In the genomic region with DNA sequence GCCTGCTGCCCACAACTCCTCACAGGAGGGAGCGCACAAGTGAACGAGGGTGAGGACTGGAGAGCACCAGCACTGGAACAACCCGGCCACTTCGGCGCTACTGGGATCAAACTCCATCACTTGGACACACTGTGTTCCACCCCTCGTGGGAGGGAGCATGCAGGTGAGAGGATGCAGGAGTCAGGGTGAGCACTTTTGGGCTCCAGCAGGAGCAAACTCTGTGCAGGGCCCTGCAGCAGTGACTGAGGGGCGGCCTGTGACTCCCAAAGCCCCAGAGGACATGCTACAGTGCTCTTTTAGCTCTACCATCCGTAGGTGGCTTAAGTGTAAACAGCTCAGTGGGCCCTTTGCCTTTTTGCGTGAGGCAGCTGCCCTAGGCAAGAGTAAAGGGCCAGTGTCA, we compare ENCODE assay signal across 16 cellular contexts. TPM values are rescaled to one million over a fixed set of nuclear protein-coding genes. Genes with fewer than 3 reads are reported as not detected.
A peak's percentile ranks its signal among the peaks of the same experiment; 100 is the strongest.
DNase-seq lines count a peak whose midpoint lies in the region; ATAC-seq, FAIRE-seq and TF ChIP-seq lines count a peak whose summit lies in the region.
"Had no signal": no experiment of that assay in that cellular context is flagged by ENCODE, and none has a peak within 500 bp of the region (broad histone marks: within the 10 kb centered on the region; RNA-seq: fewer than 3 reads in every experiment).

No MANE protein-coding gene starts in this region.

- H3F3A ChIP-seq in neural progenitor cell (ENCODE audit: low read depth) = no peaks in the 10 kb centered on the region

- TF ChIP-seq CTCF in H9 (conservative IDR thresholded peaks at IDR 0.05) (no peak), H1 (IDR thresholded peaks at IDR 0.05; ENCODE audit: control extremely low read depth in 1 of 3, insufficient read depth in 1 of 3, low read depth in 1 of 3, low read length in 3 of 3) (no peak), neural progenitor cell (IDR thresholded peaks at IDR 0.05) (no peak)

- H2AK5ac ChIP-seq in H9 (ENCODE audit: insufficient read length, low read length) = no peak overlapping the region
- no peak overlapping the region for H2AK5ac ChIP-seq in H1 (ENCODE audit: low read depth, low read length)

- H2BK12ac ChIP-seq in H9 (ENCODE audit: insufficient read length, low read depth, low read length) (no peak overlapping the region), H1 (ENCODE audit: low read depth, low read length) (no peak overlapping the region)

- H3K36me3 ChIP-seq in H1 (ENCODE audit: control insufficient read depth in 2 of 4, insufficient read depth in 4 of 4, low read length in 3 of 4) (no peaks in the 10 kb centered on the region), neural progenitor cell (no peaks in the 10 kb centered on the region)

- H3K4me1 Mint-ChIP-seq in H9 (peaks cover 14 to 17% of the 10 kb centered on the region in 2 experiments), neural progenitor cell (peaks cover 10% of the 10 kb centered on the region)

- H3K4me1 ChIP-seq in H9 (ENCODE audit: insufficient read depth, low read length) (peaks cover 4% of the 10 kb centered on the region; the same call in 1 of the 2 replicates), H1 (replicated peaks in 1 of 4; ENCODE audit: control insufficient read depth in 3 of 4, insufficient read depth in 4 of 4, low read length in 3 of 4) (peaks cover 0 to 5% (median 0%) of the 10 kb centered on the region in 4 experiments; a peak in 4 of 7 replicates), neural progenitor cell (peaks cover 11% of the 10 kb centered on the region)

- H3K4me2 ChIP-seq in H9 (ENCODE audit: insufficient read depth, insufficient read length, low read length) (no peak overlapping the region), H1 (ENCODE audit: insufficient read depth in 1 of 2, low read depth in 2 of 2, low read length in 2 of 2) (no peak overlapping the region), neural progenitor cell (no peak overlapping the region)

- H4K91ac ChIP-seq in H9 (ENCODE audit: insufficient read length, low read depth, low read length) (no peak overlapping the region), H1 (replicated peaks; ENCODE audit: insufficient read length, low read length) (no peak overlapping the region)

- peaks cover 12% of the 10 kb centered on the region for H3K23me2 ChIP-seq in H9 (ENCODE audit: insufficient read length, low read depth, low read length, poor library complexity, severe bottlenecking)
- H3K23me2 ChIP-seq in H1 (ENCODE audit: low read depth, low read length) = peaks cover 6% of the 10 kb centered on the region; the same call in 1 of the 2 replicates

- no peaks in the 10 kb centered on the region for H4K20me1 ChIP-seq in H9 (ENCODE audit: control insufficient read depth, insufficient read depth, insufficient read length)
- H4K20me1 ChIP-seq in H1 (replicated peaks in 1 of 2; ENCODE audit: control insufficient read depth in 1 of 2, insufficient read depth in 2 of 2, low read length in 2 of 2) = no peaks in the 10 kb centered on the region
- no peaks in the 10 kb centered on the region for H4K20me1 ChIP-seq in neural progenitor cell (ENCODE audit: low read depth)

- H3K4ac ChIP-seq in H9 (ENCODE audit: low read depth, low read length) (no peak overlapping the region), H1 (replicated peaks; ENCODE audit: insufficient read length, low read depth, low read length) (no peak overlapping the region)

- H3K56ac ChIP-seq in H9 (ENCODE audit: insufficient read length, low read depth, low read length) = no peak overlapping the region
- H3K56ac ChIP-seq in H1 (replicated peaks; ENCODE audit: insufficient read length, low read depth, low read length) = no peak overlapping the region

- no peaks in the 10 kb centered on the region; a peak in 1 of 5 replicates for H3K9me3 Mint-ChIP-seq in H9
- no peaks in the 10 kb centered on the region for H3K9me3 Mint-ChIP-seq in neural progenitor cell
- H3K9me3 Mint-ChIP-seq: CD8-positive, alpha-beta T cell had no signal

- H3K18ac ChIP-seq in H9 (ENCODE audit: insufficient read length, low read depth, low read length) (no peak overlapping the region), H1 (ENCODE audit: extremely low read depth, low read length) (no peak overlapping the region)

- no peak overlapping the region for H2AFZ ChIP-seq in H9 (ENCODE audit: low read length)
- H2AFZ ChIP-seq in H1 (ENCODE audit: low read length) = 0 out of 2 replicates have a peak overlapping the region, but pooled peaks have one; percentile 28
- H2AFZ ChIP-seq in neural progenitor cell (replicated peaks) = peak overlapping the region; percentile 6

- no CpG with 5 or more reads among the region's 9 CpGs for WGBS in H9 (ENCODE audit: extremely low coverage, insufficient read length, low lambda C conversion rate)
- WGBS in H1 (ENCODE audit: extremely low coverage in 1 of 2, insufficient coverage in 1 of 2, insufficient read length in 1 of 2, insufficient replicate concordance in 2 of 2, low coverage in 1 of 2, low lambda C conversion rate in 2 of 2, missing lambda C conversion rate in 1 of 2), 2 experiments = 89% methylated on average over 9 of the region's 9 CpGs; no CpG with 5 or more reads in 1 of the 2 experiments

- H3K27ac ChIP-seq in H9 (ENCODE audit: insufficient read length, low read depth, low read length) (no peak overlapping the region), H1 (ENCODE audit: low read depth, low read length) (no peak overlapping the region), neural progenitor cell (no peak overlapping the region)

- H4K8ac ChIP-seq in H9 (replicated peaks; ENCODE audit: insufficient read length, low read depth, low read length) = no peak overlapping the region
- no peak overlapping the region for H4K8ac ChIP-seq in H1 (ENCODE audit: extremely low read depth, insufficient read depth, low read length)

- H4K5ac ChIP-seq in H9 (ENCODE audit: insufficient read length, low read depth, low read length) (no peak overlapping the region), H1 (ENCODE audit: insufficient read length, low read depth, low read length) (no peak overlapping the region)

- FAIRE-seq in H1 (lab: Jason Lieb, UNC) = no peak
- FAIRE-seq: G401.6, GM12892 had no signal

- no peak overlapping the region for H3K14ac ChIP-seq in H9 (ENCODE audit: insufficient read depth, low read length)
- H3K14ac ChIP-seq in H1 (ENCODE audit: insufficient read length) = no peak overlapping the region

- H3K27me3 ChIP-seq in H9 (ENCODE audit: insufficient read depth, low read length) = no peaks in the 10 kb centered on the region; the same call in 1 of the 2 replicates
- no peaks in the 10 kb centered on the region for H3K27me3 ChIP-seq in H1 (replicated peaks in 1 of 4; ENCODE audit: control insufficient read depth in 3 of 4, extremely low read depth in 1 of 4, insufficient read depth in 3 of 4, low read length in 3 of 4)
- no peaks in the 10 kb centered on the region for H3K27me3 ChIP-seq in neural progenitor cell

- H3K27ac Mint-ChIP-seq in H9 = peak overlapping the region in 1 of 3 experiments; percentile 59; a peak in 1 of 7 replicates
- no peak overlapping the region for H3K27ac Mint-ChIP-seq in neural progenitor cell
- H3K27ac Mint-ChIP-seq: CD8-positive, alpha-beta T cell had no signal

- H2BK20ac ChIP-seq in H9 (ENCODE audit: low read depth, low read length, poor library complexity, severe bottlenecking) (no peak overlapping the region), H1 (ENCODE audit: low read length) (no peak overlapping the region)

- TF ChIP-seq EP300 in H1 (IDR thresholded peaks at IDR 0.05; ENCODE audit: borderline replicate concordance in 1 of 2, low read depth in 2 of 2, low read length in 2 of 2) = no peak

- H3K4me3 Mint-ChIP-seq in H9 (no peak overlapping the region), neural progenitor cell (no peak overlapping the region)
- H3K4me3 Mint-ChIP-seq: CD8-positive, alpha-beta T cell had no signal

- H3T11ph ChIP-seq in H9 (ENCODE audit: low read length) = no peak overlapping the region

- H3K27me3 Mint-ChIP-seq in H9 (ENCODE audit: low read depth) (no peaks in the 10 kb centered on the region), neural progenitor cell (ENCODE audit: insufficient read depth, low read depth) (no peaks in the 10 kb centered on the region)

- H2BK5ac ChIP-seq in H9 (ENCODE audit: insufficient read length, low read length) (no peak overlapping the region), H1 (ENCODE audit: low read depth, low read length) (no peak overlapping the region)

- no peak for TF ChIP-seq POLR2A in H1 (IDR thresholded peaks at IDR 0.05; ENCODE audit: control extremely low read depth in 1 of 2, low read depth in 2 of 2, low read length in 2 of 2)

- H2BK120ac ChIP-seq in H9 (ENCODE audit: low read depth, low read length, poor library complexity, severe bottlenecking) = no peak overlapping the region
- no peak overlapping the region for H2BK120ac ChIP-seq in H1 (replicated peaks; ENCODE audit: low read depth, low read length)

- H3K23ac ChIP-seq in H9 (ENCODE audit: insufficient read length, low read depth, low read length) (no peak overlapping the region), H1 (ENCODE audit: insufficient read length) (no peak overlapping the region)

- H3K9ac ChIP-seq in H9 (ENCODE audit: extremely low read depth, insufficient read length, low read length) (no peak overlapping the region), H1 (replicated peaks in 1 of 4; ENCODE audit: extremely low read depth in 1 of 4, low read depth in 3 of 4, low read length in 3 of 4) (no peak overlapping the region), neural progenitor cell (no peak overlapping the region)

- no peak for TF ChIP-seq RAD21 in H1 (IDR thresholded peaks at IDR 0.05 in 1 of 2, conservative IDR thresholded peaks at IDR 0.05 in 1 of 2; ENCODE audit: low read depth in 2 of 2, low read length in 2 of 2)

- H3K79me1 ChIP-seq in H9 (ENCODE audit: insufficient read depth, low read depth, low read length, poor library complexity, severe bottlenecking) = no peaks in the 10 kb centered on the region
- no peaks in the 10 kb centered on the region; the same call in 1 of the 2 replicates for H3K79me1 ChIP-seq in H1 (ENCODE audit: low read depth, low read length)

- ATAC-seq in HG03469 (IDR thresholded peaks at IDR 0.05; ENCODE audit: unreplicated experiment) = no peak
- no peak for ATAC-seq in GM18867 (IDR thresholded peaks at IDR 0.05; ENCODE audit: unreplicated experiment)
- ATAC-seq: CD8-positive, alpha-beta T cell; HCT116 had no signal

- no peak overlapping the region for H3K4me3 ChIP-seq in H1 (ENCODE audit: extremely low read depth in 1 of 4, insufficient read depth in 2 of 4, low read depth in 3 of 4, low read length in 4 of 4)
- H3K4me3 ChIP-seq in neural progenitor cell = no peak overlapping the region

- H3K36me3 Mint-ChIP-seq in H9 (ENCODE audit: insufficient read depth in 1 of 3, low read depth in 3 of 3) (no peaks in the 10 kb centered on the region), neural progenitor cell (no peaks in the 10 kb centered on the region)

- POLR2A ChIA-PET in H1 (lab: Charles Lee; ENCODE audit: partially characterized antibody) = no interaction called here

- H3K9me3 ChIP-seq in H9 (ENCODE audit: control insufficient read depth, low read depth, low read length) (no peaks in the 10 kb centered on the region), H1 (ENCODE audit: insufficient read depth in 2 of 2, low read depth in 1 of 2, low read length in 1 of 2) (no peaks in the 10 kb centered on the region), neural progenitor cell (ENCODE audit: low read depth) (no peaks in the 10 kb centered on the region)
- H3K9me3 ChIP-seq: Caco-2 had no signal

- CTCF ChIA-PET in H1 (lab: Charles Lee; ENCODE audit: partially characterized antibody) = interaction anchor here (0.7 to 2.9 kb wide), 5 partner anchors 9 to 170 kb away, joined by 3 to 25 read pairs (median 3); no protein-coding TSS in a partner anchor

- H2BK15ac ChIP-seq in H9 (ENCODE audit: low read depth, low read length) = no peak overlapping the region
- no peak overlapping the region for H2BK15ac ChIP-seq in H1 (ENCODE audit: low read length)

- DNase-seq in H9 (peak; percentile 27), H1 (ENCODE audit: low read depth in 1 of 2, low spot score in 2 of 2) (no peak), neural progenitor cell (ENCODE audit: low spot score) (no peak), NCI-H748 treated with DMSO at 0.1 percent for 48 hours (lab: John Stamatoyannopoulos, UW) (no peak)
- DNase-seq: C1 segment of cervical spinal cord; Caco-2; CD8-positive, alpha-beta T cell; DMS153; DND-41; GOT3; H7 had no signal

- no peaks in the 10 kb centered on the region for H3K79me2 ChIP-seq in H9 (ENCODE audit: insufficient read depth, low read length)
- no peaks in the 10 kb centered on the region for H3K79me2 ChIP-seq in H1 (ENCODE audit: control insufficient read depth in 1 of 2, insufficient read depth in 2 of 2, low read length in 2 of 2)
- H3K79me2 ChIP-seq in neural progenitor cell (ENCODE audit: low read depth) = no peaks in the 10 kb centered on the region

RNA-seq across cellular contexts. Expression of gene MOCS2, which starts 4.4 kb away (rescaled TPM):
- total RNA-seq in H9 (2021) = 23.6 and 24.8 TPM in 2 replicates
- 15.5 and 16.1 TPM in 2 replicates for total RNA-seq in H1 (2021; fragmentation: NEBNext Ultra II Directional; extraction: Animal tissue kit (Norgen Biotek cat#: 25700))
- polyA plus RNA-seq in H1 (2011; rRNA removed) = 3.3 and 6.7 TPM in 2 replicates
- 10.5 TPM for polyA plus RNA-seq in H1 (2011; cell fraction: cytosol; rRNA removed)
- 1.8 TPM for polyA plus RNA-seq in H1 (2011; cell fraction: nucleus; rRNA removed)
- 10.4 to 19.2 TPM (median 11.1 TPM) in 4 replicates for polyA plus RNA-seq in H1 (2012, experiment 1 of 2)
- polyA plus RNA-seq in H1 (2012, experiment 2 of 2) = 2.8 TPM
- 11.4 TPM for polyA plus RNA-seq in H1 (2013, experiment 1 of 2)
- 12.4 TPM for polyA plus RNA-seq in H1 (2013, experiment 2 of 2)
- 5.0 TPM in 2 replicates for polyA minus RNA-seq in H1 (2011; rRNA and poly(A)+ RNA removed)
- 2.5 TPM for polyA minus RNA-seq in H1 (2011; cell fraction: cytosol; rRNA and poly(A)+ RNA removed)
- polyA minus RNA-seq in H1 (2011; cell fraction: nucleus; rRNA and poly(A)+ RNA removed) = 7.3 TPM
- 29.9 and 34.7 TPM in 2 replicates for total RNA-seq in neural progenitor cell (ENCODE audit: low replicate concordance)
